In the genomic region with DNA sequence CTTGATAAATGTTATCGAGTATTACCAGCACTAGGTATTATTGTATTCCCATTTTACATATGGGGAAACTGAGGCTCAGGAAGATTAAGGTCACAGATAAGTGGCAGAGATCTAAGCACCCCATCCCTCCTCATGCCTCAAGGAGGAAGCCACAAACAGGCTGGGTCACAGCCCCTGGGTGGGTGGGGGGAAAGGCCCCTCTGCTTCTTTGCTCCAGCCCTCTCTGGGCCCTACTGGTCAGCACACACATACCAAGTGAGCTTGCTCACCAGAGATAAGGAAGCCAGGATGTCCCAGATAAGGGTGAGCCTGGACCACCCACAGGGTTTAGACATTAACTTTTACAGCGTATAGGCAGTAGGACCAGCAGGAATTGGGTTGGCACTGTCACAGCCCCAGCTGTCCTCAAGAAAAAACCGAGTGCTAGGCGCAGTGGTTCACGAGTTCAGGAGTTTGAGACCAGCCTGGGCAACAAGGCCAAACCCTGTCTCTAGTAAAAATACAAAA, we compare ENCODE assay signal across 16 cellular contexts. TPM values are rescaled to one million over a fixed set of nuclear protein-coding genes. Genes with fewer than 3 reads are reported as not detected.
DNase-seq lines count a peak whose midpoint lies in the region; ATAC-seq and TF ChIP-seq lines count a peak whose summit lies in the region.
"Had no signal": no experiment of that assay in that cellular context is flagged by ENCODE, and none has a peak within 500 bp of the region (broad histone marks: within the 10 kb centered on the region; RNA-seq: fewer than 3 reads in every experiment).

No MANE protein-coding gene starts in this region.

- H3K4me3 Mint-ChIP-seq in stimulated activated naive CD8-positive, alpha-beta T cell treated with anti-CD3 and anti-CD28 coated beads, Interleukin-15, Interleukin-2, amounts not matched to agents 100 ng/mL and 50 ng/mL, for 24 hours = no peak overlapping the region
- H3K4me3 Mint-ChIP-seq in activated CD8-positive, alpha-beta T cell treated with anti-CD3 and anti-CD28 coated beads for 36 hours = no peak overlapping the region

- H3K4me1 Mint-ChIP-seq in stimulated activated naive CD8-positive, alpha-beta T cell treated with anti-CD3 and anti-CD28 coated beads, Interleukin-15, Interleukin-2, amounts not matched to agents 100 ng/mL and 50 ng/mL, for 24 hours (ENCODE audit: low read depth) = peaks cover 78% of the 10 kb centered on the region
- H3K4me1 Mint-ChIP-seq in activated CD8-positive, alpha-beta T cell treated with anti-CD3 and anti-CD28 coated beads for 36 hours (ENCODE audit: low read depth) = peaks cover 69% of the 10 kb centered on the region

- peak overlapping the region; percentile 59 for H3K27ac Mint-ChIP-seq in stimulated activated naive CD8-positive, alpha-beta T cell treated with anti-CD3 and anti-CD28 coated beads, Interleukin-15, Interleukin-2, amounts not matched to agents 100 ng/mL and 50 ng/mL, for 24 hours
- H3K27ac Mint-ChIP-seq in activated CD8-positive, alpha-beta T cell treated with anti-CD3 and anti-CD28 coated beads for 36 hours = peak overlapping the region; percentile 64

- ATAC-seq in stimulated activated naive CD8-positive, alpha-beta T cell treated with anti-CD3 and anti-CD28 coated beads, Interleukin-15, Interleukin-2, amounts not matched to agents 100 U/mL and 50 U/mL, for 24 hours = no peak
- no peak for ATAC-seq in activated CD8-positive, alpha-beta T cell treated with anti-CD3 and anti-CD28 coated beads for 36 hours
- peak; percentile 9 for ATAC-seq in aorta (ENCODE audit: low FRiP score)
- ATAC-seq in GM21381 (IDR thresholded peaks at IDR 0.05; ENCODE audit: unreplicated experiment) = no peak

- DNase-seq in stimulated activated naive CD8-positive, alpha-beta T cell treated with anti-CD3 and anti-CD28 coated beads, Interleukin-15, Interleukin-2, amounts not matched to agents 100 U/mL and 50 U/mL, for 24 hours = no peak
- no peak for DNase-seq in activated CD8-positive, alpha-beta T cell treated with anti-CD3 and anti-CD28 coated beads for 36 hours
- DNase-seq in islet precursor cell (peak; percentile 91), aorta (no peak), BE2C (no peak), NCI-H2171 treated with DMSO at 0.1 percent for 48 hours (lab: John Stamatoyannopoulos, UW) (no peak)
- DNase-seq: activated CD4-positive, alpha-beta T cell treated with anti-CD3 and anti-CD28 coated beads, Interleukin-2, amount 50 U/mL, for 4 hours; activated naive CD4-positive, alpha-beta T cell treated with anti-CD3 and anti-CD28 coated beads, Interleukin-2, amount 50 U/mL, for 16 hours; AML-193; GDM1; MM.1S; T-helper 1 cell had no signal

- H3K4me1 ChIP-seq in aorta (ENCODE audit: control insufficient read depth in 1 of 2, insufficient read depth in 2 of 2, low read length in 2 of 2) = no peaks in the 10 kb centered on the region
- peaks cover 20% of the 10 kb centered on the region for H3K4me1 ChIP-seq in BE2C

- CTCF ChIA-PET in activated CD8-positive, alpha-beta T cell treated with anti-CD3 and anti-CD28 coated beads for 36 hours (lab: Charles Lee) = interaction anchor here (1.2 kb wide), 1 partner anchor 44 kb away, joined by 3 read pairs; no protein-coding TSS in a partner anchor

- H3K9me3 ChIP-seq in aorta (ENCODE audit: control insufficient read depth, low read length) (no peaks in the 10 kb centered on the region), BE2C (no peaks in the 10 kb centered on the region)

- no peak overlapping the region for H3K27ac ChIP-seq in aorta (ENCODE audit: low read depth in 1 of 2, low read length in 2 of 2)

- H3K4me3 ChIP-seq in aorta (ENCODE audit: low read length in 2 of 2) = no peak overlapping the region
- H3K4me3 ChIP-seq in BE2C (ENCODE audit: low read depth, low read length) = no peak overlapping the region

- POLR2A ChIA-PET in activated CD8-positive, alpha-beta T cell treated with anti-CD3 and anti-CD28 coated beads for 36 hours (lab: Charles Lee) = interaction anchor here (0.6 to 1.3 kb wide), 3 partner anchors 26 to 890 kb away, joined by 3 to 4 read pairs (median 3); no protein-coding TSS in a partner anchor

- no peaks in the 10 kb centered on the region for H3K27me3 Mint-ChIP-seq in stimulated activated naive CD8-positive, alpha-beta T cell treated with anti-CD3 and anti-CD28 coated beads, Interleukin-15, Interleukin-2, amounts not matched to agents 100 ng/mL and 50 ng/mL, for 24 hours
- H3K27me3 Mint-ChIP-seq in activated CD8-positive, alpha-beta T cell treated with anti-CD3 and anti-CD28 coated beads for 36 hours = no peaks in the 10 kb centered on the region

- no peak for TF ChIP-seq CTCF in activated CD8-positive, alpha-beta T cell treated with anti-CD3 and anti-CD28 coated beads for 36 hours (IDR thresholded peaks at IDR 0.05)
- TF ChIP-seq CTCF in BE2C (IDR thresholded peaks at IDR 0.05; ENCODE audit: low read depth, low read length) = no peak

- H3K9me3 Mint-ChIP-seq in stimulated activated naive CD8-positive, alpha-beta T cell treated with anti-CD3 and anti-CD28 coated beads, Interleukin-15, Interleukin-2, amounts not matched to agents 100 ng/mL and 50 ng/mL, for 24 hours = no peaks in the 10 kb centered on the region
- H3K9me3 Mint-ChIP-seq in activated CD8-positive, alpha-beta T cell treated with anti-CD3 and anti-CD28 coated beads for 36 hours = no peaks in the 10 kb centered on the region

- intact Hi-C loops in activated CD8-positive, alpha-beta T cell treated with anti-CD3 and anti-CD28 coated beads for 36 hours (cut with micrococcal nuclease) = no loop called here
- intact Hi-C loops in aorta (cut with DNase I) = no loop called here

- H3K36me3 ChIP-seq in aorta (ENCODE audit: control insufficient read depth in 1 of 2, insufficient read depth in 2 of 2, low read length in 1 of 2) = no peaks in the 10 kb centered on the region
- H3K36me3 ChIP-seq in BE2C = no peaks in the 10 kb centered on the region

- H3K36me3 Mint-ChIP-seq in stimulated activated naive CD8-positive, alpha-beta T cell treated with anti-CD3 and anti-CD28 coated beads, Interleukin-15, Interleukin-2, amounts not matched to agents 100 ng/mL and 50 ng/mL, for 24 hours (ENCODE audit: low read depth) = peaks cover 34% of the 10 kb centered on the region
- peaks cover 23% of the 10 kb centered on the region for H3K36me3 Mint-ChIP-seq in activated CD8-positive, alpha-beta T cell treated with anti-CD3 and anti-CD28 coated beads for 36 hours (ENCODE audit: low read depth)

- no peaks in the 10 kb centered on the region for H3K27me3 ChIP-seq in aorta (ENCODE audit: control insufficient read depth in 1 of 2, insufficient read depth in 2 of 2, low read length in 1 of 2)
- no peaks in the 10 kb centered on the region for H3K27me3 ChIP-seq in BE2C

- WGBS in aorta, 2 donors = 91 to 92% methylated on average over 5 of the region's 5 CpGs

RNA-seq across cellular contexts. Expression of a gene that starts 45.3 kb away (rescaled TPM):
- 100 to 1,000 TPM; 142 to 143 TPM for total RNA-seq in activated CD8-positive, alpha-beta T cell treated with anti-CD3 and anti-CD28 coated beads for 36 hours
- total RNA-seq in aorta = 10 to 100 TPM; 32.5 to 67.7 TPM
- polyA plus RNA-seq in aorta = 1 to 10 TPM; 4.1 to 5.1 TPM
- 16.7 TPM for polyA plus RNA-seq in BE2C (2012; ENCODE audit: insufficient read depth, insufficient read length, low read depth)

RNA-seq across cellular contexts. Expression of a gene that starts 51.2 kb away (rescaled TPM):
- not detected for total RNA-seq in activated CD8-positive, alpha-beta T cell treated with anti-CD3 and anti-CD28 coated beads for 36 hours
- not detected for total RNA-seq in aorta
- not detected for polyA plus RNA-seq in aorta
- not detected for polyA plus RNA-seq in BE2C (2012; ENCODE audit: insufficient read depth, insufficient read length, low read depth)
- total RNA-seq: H4, renal cortical epithelial cell had no signal
